ENCODE assay signal across 25 cellular contexts in genomic region chr18:77144451-77145118, GRCh38. TPM values are rescaled to one million over a fixed set of nuclear protein-coding genes. Genes with fewer than 3 reads are reported as not detected.
DNase-seq lines count a peak whose midpoint lies in the region; ATAC-seq, FAIRE-seq and TF ChIP-seq lines count a peak whose summit lies in the region.
"Had no signal": no experiment of that assay in that cellular context is flagged by ENCODE, and none has a peak within 500 bp of the region (broad histone marks: within the 10 kb centered on the region; RNA-seq: fewer than 3 reads in every experiment).

No MANE protein-coding gene starts in this region.

- H2AFZ ChIP-seq in HepG2 (ENCODE audit: low read length), result no peak overlapping the region

- DNase-seq in A549 (ENCODE audit: low read depth in 1 of 2, low spot score in 1 of 2), result no peak
- peak; percentile 32 for DNase-seq in EH (ENCODE audit: low read depth)
- no peak for DNase-seq in HepG2 (ENCODE audit: low spot score)
- DNase-seq: ACHN; activated CD4-positive, alpha-beta T cell treated with anti-CD3 and anti-CD28 coated beads, Interleukin-2, amount 10 ng/mL, durations not matched to agents 7 days and 5 days; activated naive CD4-positive, alpha-beta T cell treated with anti-CD3 and anti-CD28 coated beads, Interleukin-2, amount 10 ng/mL, durations not matched to agents 7 days and 5 days; brain microvascular endothelial cell; KG1; left ventricle myocardium inferior; midbrain; naive thymus-derived CD8-positive, alpha-beta T cell; NCI-H1694 treated with DMSO at 0.1 percent for 48 hours; T-helper 9 cell; transverse colon; WERI-Rb-1 had no signal

- TF ChIP-seq POLR2A in A549 (IDR thresholded peaks at IDR 0.05; ENCODE audit: low read length), result no peak
- TF ChIP-seq POLR2A in HepG2 (IDR thresholded peaks at IDR 0.05; ENCODE audit: insufficient read depth in 1 of 2, low read depth in 2 of 2, low read length in 2 of 2), result no peak

- ATAC-seq in A549 (no peak), HepG2 (no peak), GM21786 (IDR thresholded peaks at IDR 0.05; ENCODE audit: unreplicated experiment) (no peak), GM18909 (IDR thresholded peaks at IDR 0.05; ENCODE audit: poor library complexity, unreplicated experiment) (no peak), HG03432 (IDR thresholded peaks at IDR 0.05; ENCODE audit: unreplicated experiment) (no peak), HG03139 (IDR thresholded peaks at IDR 0.05; ENCODE audit: unreplicated experiment) (no peak)
- ATAC-seq: naive thymus-derived CD8-positive, alpha-beta T cell had no signal

- no peaks in the 10 kb centered on the region for H3K36me3 ChIP-seq in HepG2 (replicated peaks in 1 of 2; ENCODE audit: control insufficient read depth in 1 of 2, insufficient read depth in 2 of 2, low read length in 2 of 2)
- H3K36me3 ChIP-seq: brain microvascular endothelial cell, left ventricle myocardium inferior, transverse colon, WERI-Rb-1 had no signal

- 44% methylated on average over 6 of the region's 6 CpGs for WGBS in A549 (ENCODE audit: missing lambda C conversion rate)
- 8% methylated on average over 6 of the region's 6 CpGs for WGBS in HepG2 (ENCODE audit: low lambda C conversion rate)

- TF ChIP-seq RAD21 in A549 (conservative IDR thresholded peaks at IDR 0.05 in 1 of 2, IDR thresholded peaks at IDR 0.05 in 1 of 2), result no peak
- no peak for TF ChIP-seq RAD21 in HepG2 (CRISPR knock-in tag; IDR thresholded peaks at IDR 0.05)

- CTCF ChIA-PET in A549 (lab: Yijun Ruan, JAX), result interaction anchor here (1.0 kb wide), 1 partner anchor 67 kb away, joined by 3 read pairs; no protein-coding TSS in a partner anchor
- CTCF ChIA-PET in HepG2 (lab: Yijun Ruan, JAX; ENCODE audit: low intra/inter-chr PET ratio, low total read pairs), result no interaction called here

- H3K4me1 ChIP-seq in A549 (no peaks in the 10 kb centered on the region), HepG2 (ENCODE audit: insufficient read depth, low read length) (peaks cover 7% of the 10 kb centered on the region)
- H3K4me1 ChIP-seq: transverse colon had no signal

- TF ChIP-seq CTCF in A549 (IDR thresholded peaks at IDR 0.05), result no peak
- TF ChIP-seq CTCF in HepG2 (CRISPR knock-in tag; IDR thresholded peaks at IDR 0.05), result no peak

- FAIRE-seq in A549 (lab: Jason Lieb, UNC) (no peak), HepG2 (lab: Jason Lieb, UNC) (no peak)
- FAIRE-seq: GM12891 had no signal

- intact Hi-C loops in HepG2 (cut with micrococcal nuclease; ENCODE audit: unreplicated experiment), result loop anchor here (5.0 kb wide), 1 partner anchor 558 kb away; no protein-coding TSS in a partner anchor

- H3K4me2 ChIP-seq in A549 (no peak overlapping the region), HepG2 (ENCODE audit: low read depth, low read length) (no peak overlapping the region)
- H3K4me2 ChIP-seq: BLaER1 treated with 17β-estradiol and CSF1 and Interleukin-3, amounts not matched to agents 10 nM and 100 nM had no signal

- H3K9ac ChIP-seq in HepG2 (ENCODE audit: insufficient read depth, low read depth, low read length), result no peak overlapping the region
- H3K9ac ChIP-seq: BLaER1 treated with 17β-estradiol and CSF1 and Interleukin-3, amounts not matched to agents 10 nM and 100 nM had no signal

- H3K9me3 ChIP-seq in A549 (peaks cover 7% of the 10 kb centered on the region; the same call in 1 of the 3 replicates), HepG2 (ENCODE audit: low read length) (peaks cover 7% of the 10 kb centered on the region)

- POLR2A ChIA-PET in A549 (lab: Yijun Ruan, JAX), result no interaction called here
- POLR2A ChIA-PET in HepG2 (lab: Yijun Ruan, JAX), result no interaction called here

- H3K4me3 ChIP-seq in A549 (no peak overlapping the region), HepG2 (replicated peaks in 1 of 3; ENCODE audit: insufficient read depth in 1 of 3, low read depth in 2 of 3, low read length in 3 of 3) (no peak overlapping the region)
- H3K4me3 ChIP-seq: BLaER1 treated with 17β-estradiol and CSF1 and Interleukin-3, amounts not matched to agents 10 nM and 100 nM; left ventricle myocardium inferior; SK-N-MC; skin epidermis; transverse colon had no signal

- TF ChIP-seq EP300 in A549 (IDR thresholded peaks at IDR 0.05) (no peak), HepG2 (IDR thresholded peaks at IDR 0.05; ENCODE audit: low read depth in 2 of 2, low read length in 2 of 2) (no peak), HepG2 (CRISPR knock-in tag; IDR thresholded peaks at IDR 0.05; ENCODE audit: borderline replicate concordance) (no peak)

- no TSS peak for BruUV-seq in HepG2 (replicated peaks; lab: Mats Ljungman, UMichigan)

- H3K79me2 ChIP-seq in HepG2 (ENCODE audit: insufficient read depth, low read length), result no peaks in the 10 kb centered on the region

- in situ Hi-C loops in HepG2 (cut with HindIII; ENCODE audit: extremely low pct_ligation_motif_present, low pct_unique_long_range_greater_than_20kb), result no loop called here

- H3K27ac ChIP-seq in A549 (no peak overlapping the region), HepG2 (ENCODE audit: extremely low read length, insufficient read depth, low read length) (no peak overlapping the region)
- H3K27ac ChIP-seq: BLaER1 treated with 17β-estradiol and CSF1 and Interleukin-3, amounts not matched to agents 10 nM and 100 nM; brain microvascular endothelial cell; left ventricle myocardium inferior; SK-N-MC; skin epidermis; transverse colon; WERI-Rb-1 had no signal

- H3K27me3 ChIP-seq in HepG2 (ENCODE audit: control insufficient read depth in 1 of 2, insufficient read depth in 2 of 2, low read length in 2 of 2), result peaks cover 0 to 15% of the 10 kb centered on the region in 2 experiments; a peak in 1 of 5 replicates
- H3K27me3 ChIP-seq: BLaER1 treated with 17β-estradiol and CSF1 and Interleukin-3, amounts not matched to agents 10 nM and 100 nM; brain microvascular endothelial cell; transverse colon had no signal

- no peaks in the 10 kb centered on the region for H4K20me1 ChIP-seq in HepG2 (ENCODE audit: insufficient read depth, low read length)
- H4K20me1 ChIP-seq: BLaER1 treated with 17β-estradiol and CSF1 and Interleukin-3, amounts not matched to agents 10 nM and 100 nM had no signal

TF ChIP-seq in A549, 52 proteins besides CTCF, POLR2A, EP300 and RAD21 (continues in another document):
- TF ChIP-seq ZFP36 (IDR thresholded peaks at IDR 0.05; ENCODE audit: borderline replicate concordance, partially characterized antibody), result no peak

TF ChIP-seq in HepG2, 621 proteins besides CTCF, POLR2A, EP300 and RAD21 (continues in another document):
- TF ChIP-seq ETV6 (CRISPR knock-in tag; conservative IDR thresholded peaks at IDR 0.05) (no peak), ZBTB43 (CRISPR knock-in tag; conservative IDR thresholded peaks at IDR 0.05) (no peak), ZFP91 (CRISPR knock-in tag; IDR thresholded peaks at IDR 0.05; ENCODE audit: borderline replicate concordance) (no peak)

RNA-seq across cellular contexts. Expression of gene MBP, which starts 12.0 kb away (rescaled TPM):
- polyA plus RNA-seq in A549 (2011; rRNA removed), result 28.6 and 33.1 TPM in 2 replicates
- polyA plus RNA-seq in A549 (2012; cell fraction: cytosol; rRNA removed), result 7.0 and 7.3 TPM in 2 replicates
- 8.4 and 9.6 TPM in 2 replicates for polyA plus RNA-seq in A549 (2012; cell fraction: nucleus; rRNA removed)
- 8.5 to 9.0 TPM (median 8.6 TPM) in 3 replicates for polyA plus RNA-seq in A549 (2017; fragmentation: RNase III; extraction: RNeasy Plus Mini Kit Qiagen cat#74134 plus additional on column Dnase treatment)
- 31.0 and 39.2 TPM in 2 replicates for polyA minus RNA-seq in A549 (2011; rRNA and poly(A)+ RNA removed)
- polyA plus RNA-seq in PFSK-1 (2012; ENCODE audit: insufficient read length, low read depth), result 0.54 TPM
- total RNA-seq in HepG2 (2016; rRNA removed; fragmentation: Illumina TruSeq; extraction: Trizol), result 5.0 TPM in 2 replicates
- 1.4 and 1.7 TPM in 2 replicates for total RNA-seq in HepG2 (2016; cell fraction: cytosol; rRNA removed; fragmentation: Illumina TruSeq; extraction: Trizol; ENCODE audit: low read depth)
- total RNA-seq in HepG2 (2016; cell fraction: insoluble cytoplasmic fraction; rRNA removed; fragmentation: Illumina TruSeq; extraction: Trizol), result 4.7 TPM in 2 replicates
- 1.8 and 2.3 TPM in 2 replicates for total RNA-seq in HepG2 (2016; cell fraction: membrane; rRNA removed; fragmentation: Illumina TruSeq; extraction: Trizol)
- total RNA-seq in HepG2 (2016; cell fraction: nucleus; rRNA removed; fragmentation: Illumina TruSeq; extraction: Trizol), result 5.1 and 6.2 TPM in 2 replicates
- 8.5 and 10.9 TPM in 2 replicates for polyA plus RNA-seq in HepG2 (2011; rRNA removed)
- 5.1 and 8.0 TPM in 2 replicates for polyA plus RNA-seq in HepG2 (2011; cell fraction: cytosol; rRNA removed)
- 14.4 and 16.4 TPM in 2 replicates for polyA plus RNA-seq in HepG2 (2011; cell fraction: nucleus; rRNA removed)
- polyA plus RNA-seq in HepG2 (2012), result 10.8 and 11.5 TPM in 2 replicates
- 0.49 and 0.51 TPM in 2 replicates for polyA plus RNA-seq in HepG2 (2016; cell fraction: cytosol; fragmentation: Illumina TruSeq; extraction: Trizol; ENCODE audit: low read depth)
- polyA plus RNA-seq in HepG2 (2016; cell fraction: insoluble cytoplasmic fraction; fragmentation: Illumina TruSeq; extraction: Trizol; ENCODE audit: low read depth), result 4.2 and 4.7 TPM in 2 replicates
- polyA plus RNA-seq in HepG2 (2016; cell fraction: membrane; fragmentation: Illumina TruSeq; extraction: Trizol; ENCODE audit: low read depth), result 1.0 and 1.1 TPM in 2 replicates
- polyA plus RNA-seq in HepG2 (2016; cell fraction: nucleus; fragmentation: Illumina TruSeq; extraction: Trizol; ENCODE audit: insufficient read depth, low read depth), result 4.4 and 5.6 TPM in 2 replicates
- 10.6 and 20.4 TPM in 2 replicates for polyA minus RNA-seq in HepG2 (2011; rRNA and poly(A)+ RNA removed; ENCODE audit: low replicate concordance)
- 7.3 and 8.8 TPM in 2 replicates for polyA minus RNA-seq in HepG2 (2011; cell fraction: cytosol; rRNA and poly(A)+ RNA removed)
- polyA minus RNA-seq in HepG2 (2011; cell fraction: nucleus; rRNA and poly(A)+ RNA removed), result 19.0 and 19.6 TPM in 2 replicates
- total RNA-seq: Daoy had no signal

Comparison
In these comparisons a context has a peak if more than half of its experiments do, and no peak if none do; other contexts are left out.
1. Of the 38 proteins assayed by ChIP-seq in both HepG2 and A549: peak only in HepG2: EHMT2; only in A549: none; in both: REST; in neither: 36.